In the genomic region with DNA sequence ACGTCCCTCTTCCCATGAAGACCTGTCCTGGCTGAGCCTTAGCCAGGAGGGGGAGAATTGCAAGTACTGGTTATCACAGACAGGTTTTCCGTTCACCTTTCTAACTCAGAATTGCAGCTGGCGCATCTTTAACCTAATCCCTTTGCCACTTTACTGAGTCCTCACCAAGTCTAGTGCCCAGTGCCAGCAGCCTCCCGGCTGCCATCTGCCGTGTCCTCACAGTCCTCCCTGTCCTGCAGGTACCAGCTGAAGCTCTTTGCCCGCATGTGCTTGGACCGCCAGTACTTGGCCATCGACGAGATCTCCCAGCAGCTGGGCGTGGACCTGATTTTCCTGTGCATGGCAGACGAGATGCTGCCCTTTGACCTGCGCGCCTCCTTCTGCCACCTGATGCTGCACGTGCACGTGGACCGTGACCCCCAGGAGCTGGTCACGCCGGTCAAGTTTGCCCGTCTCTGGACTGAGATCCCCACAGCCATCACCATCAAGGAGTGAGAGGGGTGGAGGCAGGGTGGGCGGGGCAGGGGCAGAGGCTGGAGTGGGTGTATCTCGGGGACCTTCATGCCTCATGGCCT, we compare ENCODE assay signal across 32 cellular contexts.
"Had no signal": no experiment of that assay in that cellular context is flagged by ENCODE, and none has a peak within 500 bp of the region (broad histone marks: within the 10 kb centered on the region; RNA-seq: fewer than 3 reads in every experiment).

No MANE protein-coding gene starts in this region.

- H3K9ac ChIP-seq: parathyroid adenoma had no signal

- DNase-seq: activated CD4-positive, alpha-beta T cell treated with anti-CD3 and anti-CD28 coated beads for 4 hours; activated CD4-positive, alpha-beta T cell treated with anti-CD3 and anti-CD28 coated beads, Interleukin-2, amount 50 U/mL, for 4 hours; activated CD8-positive, alpha-beta memory T cell treated with anti-CD3 and anti-CD28 coated beads, Interleukin-2, amount 50 U/mL, for 4 hours; activated effector memory CD4-positive, alpha-beta T cell treated with anti-CD3 and anti-CD28 coated beads, Interleukin-2, amount 50 U/mL, for 16 hours; activated naive CD4-positive, alpha-beta T cell treated with anti-CD3 and anti-CD28 coated beads for 36 hours; activated naive CD8-positive, alpha-beta T cell treated with anti-CD3 and anti-CD28 coated beads for 36 hours; activated T-cell treated with anti-CD3 and anti-CD28 coated beads, Interleukin-2, amount 50 U/mL, for 1 hour; adrenal gland; aorta; gastrocnemius medialis; islet precursor cell; left ventricle myocardium superior; midbrain; naive thymus-derived CD4-positive, alpha-beta T cell; occipital lobe; psoas muscle; stimulated activated CD4-positive, alpha-beta T cell treated with anti-CD3 and anti-CD28 coated beads, Interleukin-2, amount 100 ng/mL, for 24 hours; stimulated activated naive CD4-positive, alpha-beta T cell; T-helper 9 cell; trophoblast cell; uterus had no signal

- H3K4me1 Mint-ChIP-seq: activated naive CD8-positive, alpha-beta T cell treated with anti-CD3 and anti-CD28 coated beads for 36 hours; endodermal cell had no signal

- H3K4me1 ChIP-seq: parathyroid adenoma, psoas muscle, testis, uterus had no signal

- H3K9me3 Mint-ChIP-seq: activated naive CD4-positive, alpha-beta T cell treated with anti-CD3 and anti-CD28 coated beads for 36 hours; activated naive CD8-positive, alpha-beta T cell treated with anti-CD3 and anti-CD28 coated beads for 36 hours; activated T-helper 1 cell treated with anti-CD3 and anti-CD28 coated beads, Interleukin-12 subunit alpha, Interleukin-12 subunit beta, Interleukin-2, Interleukin-4 antibody, amounts not matched to agents 30 ng/mL and 10 ng/mL and 1 ng/mL, durations not matched to agents 14 hours and 24 hours and 36 hours; brain; dendritic cell treated with granulocyte-macrophage colony-stimulating factor and Interleukin-4, amounts not matched to agents 40 ng/mL and 50 ng/mL, for 4 days; endodermal cell; naive thymus-derived CD4-positive, alpha-beta T cell had no signal

- H2AFZ ChIP-seq: hepatocyte, parathyroid adenoma had no signal

- H3K36me3 Mint-ChIP-seq: brain had no signal

- H3K4me2 ChIP-seq: hepatocyte, smooth muscle cell had no signal

- H3K27ac Mint-ChIP-seq: activated naive CD4-positive, alpha-beta T cell treated with anti-CD3 and anti-CD28 coated beads for 36 hours; activated naive CD8-positive, alpha-beta T cell treated with anti-CD3 and anti-CD28 coated beads for 36 hours; dendritic cell treated with granulocyte-macrophage colony-stimulating factor and Interleukin-4, amounts not matched to agents 40 ng/mL and 50 ng/mL, for 4 days; endodermal cell had no signal

- H3K9me3 ChIP-seq: adrenal gland, gastrocnemius medialis, psoas muscle, testis, uterus had no signal

- ATAC-seq: gastrocnemius medialis; left cardiac atrium; left ventricle myocardium superior; naive thymus-derived CD4-positive, alpha-beta T cell; psoas muscle had no signal

- FAIRE-seq: TTC549 had no signal

- H3K27me3 ChIP-seq: adrenal gland, gastrocnemius medialis, hepatocyte, testis, uterus had no signal

- H3K4me3 Mint-ChIP-seq: activated naive CD4-positive, alpha-beta T cell treated with anti-CD3 and anti-CD28 coated beads for 36 hours; activated naive CD8-positive, alpha-beta T cell treated with anti-CD3 and anti-CD28 coated beads for 36 hours; activated T-helper 1 cell treated with anti-CD3 and anti-CD28 coated beads, Interleukin-12 subunit alpha, Interleukin-12 subunit beta, Interleukin-2, Interleukin-4 antibody, amounts not matched to agents 30 ng/mL and 10 ng/mL and 1 ng/mL, durations not matched to agents 14 hours and 24 hours and 36 hours; brain; dendritic cell treated with granulocyte-macrophage colony-stimulating factor and Interleukin-4, amounts not matched to agents 40 ng/mL and 50 ng/mL, for 4 days; endodermal cell had no signal

- H3K4me3 ChIP-seq: adrenal gland, gastrocnemius medialis, hepatocyte, psoas muscle, smooth muscle cell, testis, uterus had no signal

- H3K27ac ChIP-seq: adrenal gland, gastrocnemius medialis, hepatocyte, parathyroid adenoma, psoas muscle, testis, uterus, VCaP had no signal

- H3K36me3 ChIP-seq: adrenal gland, gastrocnemius medialis, uterus had no signal

- H3K27me3 Mint-ChIP-seq: activated naive CD8-positive, alpha-beta T cell treated with anti-CD3 and anti-CD28 coated beads for 36 hours; dendritic cell treated with granulocyte-macrophage colony-stimulating factor and Interleukin-4, amounts not matched to agents 40 ng/mL and 50 ng/mL, for 4 days; naive thymus-derived CD4-positive, alpha-beta T cell had no signal
